Comparison of ENCODE assay signal across 1 cellular context in the genomic region with DNA sequence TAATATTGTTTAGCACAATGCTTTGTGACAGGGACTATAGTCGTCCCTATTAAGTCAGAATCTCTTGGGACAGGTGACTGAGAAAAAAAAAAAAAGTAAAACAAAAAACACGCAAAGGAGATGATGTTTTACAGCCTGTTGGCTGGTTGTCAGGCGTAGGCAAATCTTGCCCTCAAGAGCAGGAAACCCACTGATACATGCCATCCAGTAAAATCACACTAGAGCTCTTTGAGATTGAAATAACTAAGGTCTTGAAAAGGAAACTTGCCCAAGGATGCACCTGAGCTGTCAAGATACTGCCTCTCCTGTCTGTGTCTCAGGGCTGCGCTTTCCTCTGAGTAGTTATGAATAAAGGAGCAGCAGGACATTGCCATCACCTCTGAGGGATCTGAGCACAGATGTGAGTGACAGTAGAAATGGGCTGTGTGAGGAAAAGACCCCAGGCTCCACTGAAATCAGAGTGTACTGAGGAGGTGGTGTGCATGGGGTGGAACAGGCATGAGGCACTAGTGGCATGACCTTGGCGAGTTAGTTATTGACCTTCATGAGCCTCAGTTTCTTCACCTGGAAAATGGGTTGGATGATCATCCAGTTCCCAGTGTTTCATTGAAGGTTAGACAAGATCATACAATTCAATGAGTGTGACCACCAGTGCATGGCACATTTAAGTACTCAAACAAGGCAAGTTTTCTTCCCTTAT.
TF ChIP-seq lines count a peak whose summit lies in the region.

No MANE protein-coding gene starts in this region.

TF ChIP-seq in K562, 482 proteins besides CTCF, POLR2A, EP300 and RAD21:
- TF ChIP-seq RBM25 (IDR thresholded peaks at IDR 0.05; ENCODE audit: low read depth, low read length, severe bottlenecking), result peak; percentile 55
- TF ChIP-seq SPI1 (IDR thresholded peaks at IDR 0.05; ENCODE audit: borderline replicate concordance, low read depth, low read length), result no peak
- TF ChIP-seq ESRRA (IDR thresholded peaks at IDR 0.05; ENCODE audit: borderline replicate concordance, low read depth), result peak; percentile 99
- no peak for TF ChIP-seq ZNF717 (CRISPR knock-in tag; IDR thresholded peaks at IDR 0.05)
